ENCODE assay signal across 28 cellular contexts in genomic region chr2:158553257-158553656, GRCh38.
"Had no signal": no experiment of that assay in that cellular context is flagged by ENCODE, and none has a peak within 500 bp of the region (broad histone marks: within the 10 kb centered on the region; RNA-seq: fewer than 3 reads in every experiment).

No MANE protein-coding gene starts in this region.

- H3K36me3 ChIP-seq: neural progenitor cell, ovary, transverse colon, upper lobe of right lung, uterus had no signal

- H3K9ac ChIP-seq: neural progenitor cell, parathyroid adenoma had no signal

- H3K4me2 ChIP-seq: neural progenitor cell, smooth muscle cell had no signal

- H3K27ac ChIP-seq: neural progenitor cell, ovary, parathyroid adenoma, psoas muscle, skin epidermis, spleen, suprapubic skin, testis, tibial artery, transverse colon, upper lobe of right lung, uterus had no signal

- H2AFZ ChIP-seq: neural progenitor cell, parathyroid adenoma had no signal

- H3K4me1 ChIP-seq: neural progenitor cell, parathyroid adenoma, psoas muscle, spleen, suprapubic skin, testis, transverse colon, upper lobe of right lung, uterus had no signal

- H3K27me3 ChIP-seq: neural progenitor cell, ovary, spleen, suprapubic skin, testis, tibial artery, transverse colon, upper lobe of right lung, uterus had no signal

- H3K4me3 ChIP-seq: neural progenitor cell, ovary, psoas muscle, skin epidermis, smooth muscle cell, spleen, suprapubic skin, testis, tibial artery, transverse colon, upper lobe of right lung, uterus had no signal

- DNase-seq: natural killer cell; occipital lobe; ovary; posterior cingulate gyrus; psoas muscle; right cardiac atrium; spleen; stimulated activated CD4-positive, alpha-beta T cell treated with anti-CD3 and anti-CD28 coated beads, Interleukin-12 subunit alpha, Interleukin-12 subunit beta, amount 100 ng/mL, for 4 hours; stimulated activated CD4-positive, alpha-beta T cell treated with anti-CD3 and anti-CD28 coated beads, Interleukin-1b, Interleukin-23, amount 100 ng/mL, for 48 hours; stimulated activated CD4-positive, alpha-beta T cell treated with anti-CD3 and anti-CD28 coated beads, Interleukin-4, amount 100 ng/mL, for 1 hour; stimulated activated CD4-positive, alpha-beta T cell treated with anti-CD3 and anti-CD28 coated beads, Interleukin-4, amount 100 ng/mL, for 4 hours; stimulated activated CD8-positive, alpha-beta memory T cell treated with anti-CD3 and anti-CD28 coated beads, Interleukin-4, amount 100 ng/mL, for 48 hours; stimulated activated naive CD4-positive, alpha-beta T cell; stimulated activated naive CD8-positive, alpha-beta T cell treated with anti-CD3 and anti-CD28 coated beads, Interleukin-15, amount 100 ng/mL, for 72 hours; stimulated activated naive CD8-positive, alpha-beta T cell treated with anti-CD3 and anti-CD28 coated beads, Interleukin-15, Interleukin-2, amounts not matched to agents 100 U/mL and 50 U/mL, for 24 hours; substantia nigra; testis; tibial artery; transverse colon; upper lobe of right lung; uterus had no signal

- ATAC-seq: natural killer cell; psoas muscle; right cardiac atrium; sciatic nerve; stimulated activated memory B cell treated with anti-CD40 and anti-IgM and Interleukin-4, amounts not matched to agents 10 μg/mL and 1 μg/mL and 100 μg/mL, for 72 hours; stimulated activated naive CD8-positive, alpha-beta T cell treated with anti-CD3 and anti-CD28 coated beads, Interleukin-15, amount 100 ng/mL, for 72 hours; stimulated activated naive CD8-positive, alpha-beta T cell treated with anti-CD3 and anti-CD28 coated beads, Interleukin-15, Interleukin-2, amounts not matched to agents 100 U/mL and 50 U/mL, for 24 hours; upper lobe of right lung had no signal

- H3K9me3 ChIP-seq: ovary, psoas muscle, spleen, suprapubic skin, testis, tibial artery, transverse colon, upper lobe of right lung, uterus had no signal
